In the genomic region with DNA sequence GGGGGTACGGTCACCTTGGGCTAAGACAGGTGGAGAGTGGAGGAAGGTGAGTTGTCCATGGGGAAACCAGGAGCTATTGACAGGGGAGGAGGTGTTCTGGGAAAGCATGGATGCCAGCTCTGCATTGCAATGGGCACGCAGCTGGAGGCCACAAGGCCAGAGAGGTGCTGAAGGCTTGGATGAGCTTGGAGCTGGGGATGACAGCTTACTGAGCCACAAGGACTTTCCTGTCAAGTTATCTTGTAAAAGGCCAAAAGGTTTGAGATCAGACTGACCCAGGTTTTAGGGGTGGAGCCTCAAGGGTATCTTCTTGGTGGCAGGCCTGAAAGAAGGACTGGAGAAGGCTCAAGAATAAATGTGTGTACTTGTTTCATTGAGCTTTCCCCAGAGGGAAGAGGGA, we compare ENCODE assay signal across 20 cellular contexts.
DNase-seq lines count a peak whose midpoint lies in the region; ATAC-seq and TF ChIP-seq lines count a peak whose summit lies in the region.
"Had no signal": no experiment of that assay in that cellular context is flagged by ENCODE, and none has a peak within 500 bp of the region (broad histone marks: within the 10 kb centered on the region; RNA-seq: fewer than 3 reads in every experiment).

No MANE protein-coding gene starts in this region.

- H3K27me3 ChIP-seq in H9 (ENCODE audit: insufficient read depth, low read length) = no peaks in the 10 kb centered on the region
- H3K27me3 ChIP-seq in breast epithelium = no peaks in the 10 kb centered on the region
- H3K27me3 ChIP-seq in lung (ENCODE audit: control insufficient read depth, insufficient read depth) = no peaks in the 10 kb centered on the region

- H3K27me3 Mint-ChIP-seq in H9 (ENCODE audit: low read depth) = peaks cover 6% of the 10 kb centered on the region

- H3T11ph ChIP-seq in H9 (ENCODE audit: low read length) = no peak overlapping the region

- WGBS in H9 (ENCODE audit: extremely low coverage, insufficient read length, low lambda C conversion rate) = no CpG with 5 or more reads among the region's 2 CpGs
- WGBS in lung, 2 donors = 89 to 92% methylated on average over 2 of the region's 2 CpGs

- H2BK15ac ChIP-seq in H9 (ENCODE audit: low read depth, low read length) = no peak overlapping the region

- H3K36me3 ChIP-seq in breast epithelium (no peaks in the 10 kb centered on the region), lung (ENCODE audit: control insufficient read depth in 2 of 2, insufficient read depth in 2 of 2, low read length in 2 of 2) (no peaks in the 10 kb centered on the region)

- no peak overlapping the region for H3K18ac ChIP-seq in H9 (ENCODE audit: insufficient read length, low read depth, low read length)

- no peak overlapping the region for H2BK12ac ChIP-seq in H9 (ENCODE audit: insufficient read length, low read depth, low read length)

- peak; percentile 1 for DNase-seq in AG20443 (ENCODE audit: low spot score)
- peak; percentile 4 for DNase-seq in H9
- DNase-seq in breast epithelium (ENCODE audit: low spot score in 2 of 2) = peak; percentile 15 to 44
- peak; percentile 23 for DNase-seq in lung (ENCODE audit: low spot score)
- DNase-seq in NCI-H2029 treated with DMSO at 0.1 percent for 48 hours (lab: John Stamatoyannopoulos, UW) = no peak
- no peak for DNase-seq in NCI-H2227 (lab: John Stamatoyannopoulos, UW; ENCODE audit: unreplicated experiment)
- no peak for DNase-seq in germinal center (ENCODE audit: low spot score)
- DNase-seq: C1 segment of cervical spinal cord; CD8-positive, alpha-beta memory T cell; DMS79 treated with DMSO at 0.1 percent for 48 hours; KG1; NCI-H1417 treated with DMSO at 0.1 percent for 48 hours; NCI-H1930; NCI-H2171 treated with DMSO at 0.1 percent for 48 hours; NCI-H510A; NCI-H748 treated with DMSO at 0.1 percent for 48 hours; NK-92 treated with Interleukin-12 subunit alpha and Interleukin-12 subunit beta, amount 100 ng/mL, for 24 hours; RPMI8226 had no signal

- H3K79me1 ChIP-seq in H9 (ENCODE audit: insufficient read depth, low read depth, low read length, poor library complexity, severe bottlenecking) = no peaks in the 10 kb centered on the region

- H3K4me1 Mint-ChIP-seq in H9 = peaks cover 0 to 9% of the 10 kb centered on the region in 2 experiments; a peak in 2 of 4 replicates
- H3K4me1 Mint-ChIP-seq: CD8-positive, alpha-beta memory T cell had no signal

- H3K27ac Mint-ChIP-seq in H9 = peak overlapping the region in 1 of 3 experiments; percentile 31; a peak in 1 of 7 replicates
- H3K27ac Mint-ChIP-seq: CD8-positive, alpha-beta memory T cell had no signal

- no peak overlapping the region for H4K5ac ChIP-seq in H9 (ENCODE audit: insufficient read length, low read depth, low read length)

- H2AK5ac ChIP-seq in H9 (ENCODE audit: insufficient read length, low read length) = no peak overlapping the region

- no peak for ATAC-seq in lung (ENCODE audit: insufficient read depth, low FRiP score)
- no peak for ATAC-seq in GM18520 (IDR thresholded peaks at IDR 0.05; ENCODE audit: unreplicated experiment)
- ATAC-seq: HepG2 had no signal

- H3K14ac ChIP-seq in H9 (ENCODE audit: insufficient read depth, low read length) = no peak overlapping the region; the same call in 1 of the 2 replicates

- H3K4me3 Mint-ChIP-seq in H9 = no peak overlapping the region
- H3K4me3 Mint-ChIP-seq: CD8-positive, alpha-beta memory T cell had no signal

- no peak overlapping the region for H2BK120ac ChIP-seq in H9 (ENCODE audit: low read depth, low read length, poor library complexity, severe bottlenecking)

- H3K9me3 ChIP-seq in H9 (ENCODE audit: control insufficient read depth, low read depth, low read length) = no peaks in the 10 kb centered on the region
- no peaks in the 10 kb centered on the region for H3K9me3 ChIP-seq in breast epithelium
- no peaks in the 10 kb centered on the region for H3K9me3 ChIP-seq in lung (ENCODE audit: control insufficient read depth in 2 of 2, insufficient read depth in 1 of 2, low read length in 1 of 2)

- no peak for TF ChIP-seq CTCF in H9 (conservative IDR thresholded peaks at IDR 0.05)
- no peak for TF ChIP-seq CTCF in breast epithelium (IDR thresholded peaks at IDR 0.05)
- no peak for TF ChIP-seq CTCF in lung (IDR thresholded peaks at IDR 0.05; ENCODE audit: control extremely low read depth, extremely low read depth)

- H3K36me3 Mint-ChIP-seq in H9 (ENCODE audit: insufficient read depth in 1 of 3, low read depth in 3 of 3) = no peaks in the 10 kb centered on the region
- H3K36me3 Mint-ChIP-seq: CD8-positive, alpha-beta memory T cell had no signal

- H4K8ac ChIP-seq in H9 (replicated peaks; ENCODE audit: insufficient read length, low read depth, low read length) = no peak overlapping the region

- intact Hi-C loops in breast epithelium (cut with DNase I; ENCODE audit: low total_unique reads) = no loop called here

- H3K9ac ChIP-seq in H9 (ENCODE audit: extremely low read depth, insufficient read length, low read length) = no peak overlapping the region

- H3K56ac ChIP-seq in H9 (ENCODE audit: insufficient read length, low read depth, low read length) = no peak overlapping the region

- H2BK20ac ChIP-seq in H9 (ENCODE audit: low read depth, low read length, poor library complexity, severe bottlenecking) = no peak overlapping the region

- no peak for TF ChIP-seq POLR2A in breast epithelium (IDR thresholded peaks at IDR 0.05)

- no peak overlapping the region for H3K23ac ChIP-seq in H9 (ENCODE audit: insufficient read length, low read depth, low read length)

- H3K4me1 ChIP-seq in H9 (ENCODE audit: insufficient read depth, low read length) (no peaks in the 10 kb centered on the region), breast epithelium (no peaks in the 10 kb centered on the region), lung (ENCODE audit: control insufficient read depth in 2 of 2, insufficient read depth in 2 of 2, low read length in 2 of 2) (peaks cover 0 to 19% of the 10 kb centered on the region in 2 donors)

- no peak overlapping the region for H3K4ac ChIP-seq in H9 (ENCODE audit: low read depth, low read length)

- no peak overlapping the region for H3K4me2 ChIP-seq in H9 (ENCODE audit: insufficient read depth, insufficient read length, low read length)

- no peak overlapping the region for H2BK5ac ChIP-seq in H9 (ENCODE audit: insufficient read length, low read length)

- H3K79me2 ChIP-seq in H9 (ENCODE audit: insufficient read depth, low read length) = no peaks in the 10 kb centered on the region

- H4K20me1 ChIP-seq in H9 (ENCODE audit: control insufficient read depth, insufficient read depth, insufficient read length) = no peaks in the 10 kb centered on the region

- H3K4me3 ChIP-seq in breast epithelium (no peak overlapping the region), lung (no peak overlapping the region)

- no peaks in the 10 kb centered on the region for H3K23me2 ChIP-seq in H9 (ENCODE audit: insufficient read length, low read depth, low read length, poor library complexity, severe bottlenecking)

- H4K91ac ChIP-seq in H9 (ENCODE audit: insufficient read length, low read depth, low read length) = no peak overlapping the region

- H3K9me3 Mint-ChIP-seq in H9 = no peaks in the 10 kb centered on the region; a peak in 2 of 5 replicates

- H2AFZ ChIP-seq in H9 (ENCODE audit: low read length) = no peak overlapping the region

- H3K27ac ChIP-seq in H9 (ENCODE audit: insufficient read length, low read depth, low read length) (no peak overlapping the region), breast epithelium (no peak overlapping the region), lung (ENCODE audit: low read depth in 1 of 2, low read length in 1 of 2) (no peak overlapping the region)

Comparison
In these comparisons a context has a peak if more than half of its experiments do, and no peak if none do; other contexts are left out.
1. DNase-seq: peak in AG20443 (single experiment), H9 (single experiment), breast epithelium (2 of 2) and lung (single experiment); none in NCI-H2029 treated with DMSO at 0.1 percent for 48 hours (single experiment), NCI-H2227 (single experiment) and germinal center (single experiment).